1 cellular context compared by ENCODE assay signal in the genomic region with DNA sequence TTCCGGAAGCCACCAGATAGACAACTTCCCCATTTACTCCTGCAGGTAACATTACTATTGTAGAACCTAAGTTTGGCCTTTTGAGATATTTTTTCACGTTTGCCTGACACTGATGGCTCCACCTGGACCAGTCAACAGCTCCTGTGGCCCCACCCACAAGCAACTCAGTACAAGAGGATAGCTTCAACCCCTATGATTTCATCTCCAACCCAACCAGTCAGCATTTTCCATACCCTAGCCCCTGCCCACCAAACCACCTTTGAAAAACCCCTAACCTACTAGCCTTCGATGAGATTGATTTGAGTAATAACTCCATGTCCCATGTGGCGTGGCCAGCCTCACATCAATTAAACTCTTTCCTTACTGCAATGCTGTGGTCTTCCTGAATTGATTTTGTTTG.
TF ChIP-seq lines count a peak whose summit lies in the region.

No MANE protein-coding gene starts in this region.

TF ChIP-seq in HCT116, 20 proteins besides CTCF, POLR2A, EP300 and RAD21 (continued from another document):
- TF ChIP-seq, protein P1, sequence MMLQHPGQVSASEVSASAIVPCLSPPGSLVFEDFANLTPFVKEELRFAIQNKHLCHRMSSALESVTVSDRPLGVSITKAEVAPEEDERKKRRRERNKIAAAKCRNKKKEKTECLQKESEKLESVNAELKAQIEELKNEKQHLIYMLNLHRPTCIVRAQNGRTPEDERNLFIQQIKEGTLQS (IDR thresholded peaks at IDR 0.05): no peak
